33 cellular contexts compared by ENCODE assay signal in the genomic region with DNA sequence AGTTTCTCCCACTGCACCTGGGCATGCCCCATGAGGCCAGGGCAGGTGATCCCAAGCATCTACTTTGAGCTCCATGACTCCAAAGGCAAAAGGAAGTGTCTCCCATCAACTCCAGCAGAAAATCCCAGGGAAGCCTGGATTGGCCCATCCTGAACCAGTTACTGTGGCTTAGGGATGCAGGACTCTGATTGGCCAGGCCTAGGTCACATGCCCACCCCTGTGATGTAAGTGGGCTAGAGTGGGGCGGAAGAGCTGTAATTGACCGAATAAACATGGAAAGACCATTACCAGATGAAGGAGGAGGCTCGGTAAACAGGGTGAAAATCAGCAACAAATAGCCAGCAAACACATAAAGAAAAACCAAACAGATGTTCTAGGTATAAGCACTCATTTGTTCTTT. TPM values are rescaled to one million over a fixed set of nuclear protein-coding genes. Genes with fewer than 3 reads are reported as not detected.
"Had no signal": no experiment of that assay in that cellular context is flagged by ENCODE, and none has a peak within 500 bp of the region (broad histone marks: within the 10 kb centered on the region; RNA-seq: fewer than 3 reads in every experiment).

No MANE protein-coding gene starts in this region.

- ATAC-seq: foreskin keratinocyte; heart left ventricle; naive thymus-derived CD8-positive, alpha-beta T cell; pancreas; psoas muscle; stimulated activated memory B cell treated with anti-CD40 and anti-IgM and Interleukin-4, amounts not matched to agents 10 μg/mL and 1 μg/mL and 100 μg/mL, for 72 hours; stimulated activated naive CD8-positive, alpha-beta T cell treated with anti-CD3 and anti-CD28 coated beads, Interleukin-15, amount 100 ng/mL, for 72 hours had no signal

- H3K27ac ChIP-seq: adrenal gland, esophagus muscularis mucosa, foreskin keratinocyte, heart left ventricle, pancreas, psoas muscle, sigmoid colon had no signal

- H3K4me3 Mint-ChIP-seq: activated CD4-positive, alpha-beta memory T cell treated with anti-CD3 and anti-CD28 coated beads, Interleukin-2, amount 10 ng/mL, durations not matched to agents 7 days and 5 days; activated CD4-positive, alpha-beta T cell treated with anti-CD3 and anti-CD28 coated beads, Interleukin-2, amount 10 ng/mL, durations not matched to agents 7 days and 5 days; activated naive CD8-positive, alpha-beta T cell; activated T-cell treated with anti-CD3 and anti-CD28 coated beads, Interleukin-2, amount 50 U/mL, for 24 hours; brain; immature natural killer cell; memory B cell; naive thymus-derived CD8-positive, alpha-beta T cell; neural crest cell; stimulated activated memory B cell treated with anti-CD40 and anti-IgM and Interleukin-4, amounts not matched to agents 10 μg/mL and 1 μg/mL and 100 μg/mL, for 72 hours; stimulated activated naive CD8-positive, alpha-beta T cell treated with anti-CD3 and anti-CD28 coated beads, Interleukin-15, amount 100 ng/mL, for 72 hours; type B pancreatic cell had no signal

- H3K27ac Mint-ChIP-seq: activated CD4-positive, alpha-beta memory T cell treated with anti-CD3 and anti-CD28 coated beads, Interleukin-2, amount 10 ng/mL, durations not matched to agents 7 days and 5 days; activated CD4-positive, alpha-beta T cell treated with anti-CD3 and anti-CD28 coated beads, Interleukin-2, amount 10 ng/mL, durations not matched to agents 7 days and 5 days; activated naive CD8-positive, alpha-beta T cell; activated T-cell treated with anti-CD3 and anti-CD28 coated beads, Interleukin-2, amount 50 U/mL, for 24 hours; brain; immature natural killer cell; memory B cell; naive thymus-derived CD8-positive, alpha-beta T cell; stimulated activated memory B cell treated with anti-CD40 and anti-IgM and Interleukin-4, amounts not matched to agents 10 μg/mL and 1 μg/mL and 100 μg/mL, for 72 hours; type B pancreatic cell had no signal

- FAIRE-seq: pancreas, small intestine had no signal

- H3K9me3 ChIP-seq: pancreas, psoas muscle had no signal

- H3K36me3 ChIP-seq: adrenal gland, esophagus muscularis mucosa, heart left ventricle, pancreas, sigmoid colon had no signal

- H3K4me1 Mint-ChIP-seq: activated CD4-positive, alpha-beta memory T cell treated with anti-CD3 and anti-CD28 coated beads, Interleukin-2, amount 10 ng/mL, durations not matched to agents 7 days and 5 days; activated CD4-positive, alpha-beta T cell treated with anti-CD3 and anti-CD28 coated beads, Interleukin-2, amount 10 ng/mL, durations not matched to agents 7 days and 5 days; brain; immature natural killer cell; memory B cell; neural crest cell; stimulated activated memory B cell treated with anti-CD40 and anti-IgM and Interleukin-4, amounts not matched to agents 10 μg/mL and 1 μg/mL and 100 μg/mL, for 72 hours; stimulated activated naive CD8-positive, alpha-beta T cell treated with anti-CD3 and anti-CD28 coated beads, Interleukin-15, amount 100 ng/mL, for 72 hours had no signal

- DNase-seq: activated CD4-positive, alpha-beta memory T cell treated with anti-CD3 and anti-CD28 coated beads, Interleukin-2, amount 10 ng/mL, durations not matched to agents 7 days and 5 days; activated CD4-positive, alpha-beta T cell treated with anti-CD3 and anti-CD28 coated beads for 1 hour; activated CD4-positive, alpha-beta T cell treated with anti-CD3 and anti-CD28 coated beads, Interleukin-2, amount 10 ng/mL, durations not matched to agents 7 days and 5 days; activated CD8-positive, alpha-beta memory T cell treated with anti-CD3 and anti-CD28 coated beads, Interleukin-2, amount 50 U/mL, for 48 hours; activated naive CD4-positive, alpha-beta T cell; activated T-cell treated with anti-CD3 and anti-CD28 coated beads, Interleukin-2, amount 50 U/mL, for 24 hours; adrenal gland; caudate nucleus; foreskin keratinocyte; hypothalamus; immature natural killer cell; naive thymus-derived CD8-positive, alpha-beta T cell; nucleus accumbens; psoas muscle; sigmoid colon; stimulated activated CD4-positive, alpha-beta T cell treated with anti-CD3 and anti-CD28 coated beads, Interleukin-1b, Interleukin-23, amount 100 ng/mL, for 48 hours; stimulated activated CD4-positive, alpha-beta T cell treated with anti-CD3 and anti-CD28 coated beads, Interleukin-4, amount 100 ng/mL, for 4 hours; stimulated activated CD8-positive, alpha-beta memory T cell treated with anti-CD3 and anti-CD28 coated beads, Interleukin-4, amount 100 ng/mL, for 48 hours; stimulated activated naive CD8-positive, alpha-beta T cell treated with anti-CD3 and anti-CD28 coated beads, Interleukin-15, amount 100 ng/mL, for 72 hours; substantia nigra; T-helper 2 cell had no signal

- H3K27me3 ChIP-seq: foreskin keratinocyte, pancreas, sigmoid colon had no signal

- H3K4me3 ChIP-seq: adrenal gland, esophagus muscularis mucosa, heart left ventricle, pancreas, psoas muscle, sigmoid colon had no signal

- H3K36me3 Mint-ChIP-seq: brain, immature natural killer cell, type B pancreatic cell had no signal

- H3K4me1 ChIP-seq: adrenal gland, psoas muscle had no signal

- H3K9me3 Mint-ChIP-seq: immature natural killer cell had no signal

RNA-seq across cellular contexts. Expression of a gene that starts 45.2 kb away (rescaled TPM):
- total RNA-seq: activated CD4-positive, alpha-beta memory T cell treated with anti-CD3 and anti-CD28 coated beads, Interleukin-2, amount 10 ng/mL, durations not matched to agents 7 days and 5 days; activated CD4-positive, alpha-beta T cell treated with anti-CD3 and anti-CD28 coated beads, Interleukin-2, amount 10 ng/mL, durations not matched to agents 7 days and 5 days; esophagus muscularis mucosa; lower leg skin; psoas muscle had no signal
- polyA plus RNA-seq: aorta, foreskin keratinocyte, heart left ventricle, immature natural killer cell had no signal
